ENCODE assay signal across 33 cellular contexts in genomic region chr14:39441805-39442204, GRCh38.
"Had no signal": no experiment of that assay in that cellular context is flagged by ENCODE, and none has a peak within 500 bp of the region (broad histone marks: within the 10 kb centered on the region; RNA-seq: fewer than 3 reads in every experiment).

No MANE protein-coding gene starts in this region.

- H3K27ac ChIP-seq: adrenal gland, body of pancreas, brain microvascular endothelial cell, breast epithelium, VCaP had no signal

- ATAC-seq: activated CD8-positive, alpha-beta T cell treated with anti-CD3 and anti-CD28 coated beads for 36 hours; activated naive CD4-positive, alpha-beta T cell treated with anti-CD3 and anti-CD28 coated beads, Interleukin-2, amount 50 U/mL, for 72 hours; activated T-cell treated with anti-CD3 and anti-CD28 coated beads, Interleukin-2, amount 50 U/mL, for 4 hours; activated T-cell treated with anti-CD3 and anti-CD28 coated beads, Interleukin-2, amount 50 U/mL, for 72 hours; activated T-helper 17 cell treated with anti-CD3 and anti-CD28 coated beads, Interleukin-2, amount 50 U/mL, for 72 hours; body of pancreas had no signal

- H3K4me3 ChIP-seq: adrenal gland, body of pancreas had no signal

- FAIRE-seq: astrocyte, TTC549 had no signal

- H3K9me3 ChIP-seq: adrenal gland, body of pancreas, breast epithelium had no signal

- H3K27me3 ChIP-seq: adrenal gland, body of pancreas, brain microvascular endothelial cell, breast epithelium had no signal

- H3K36me3 ChIP-seq: adrenal gland, brain microvascular endothelial cell, breast epithelium had no signal

- H3K4me1 ChIP-seq: adrenal gland, body of pancreas, breast epithelium had no signal

- DNase-seq: activated B cell treated with CpG ODN at 0.5 μM for 24 hours; activated CD4-positive, alpha-beta memory T cell treated with anti-CD3 and anti-CD28 coated beads for 36 hours; activated CD4-positive, alpha-beta T cell treated with anti-CD3 and anti-CD28 coated beads for 4 hours; activated CD4-positive, alpha-beta T cell treated with anti-CD3 and anti-CD28 coated beads, Interleukin-2, amount 10 ng/mL, durations not matched to agents 24 days and 14 days; activated CD4-positive, alpha-beta T cell treated with anti-CD3 and anti-CD28 coated beads, Interleukin-2, amount 50 U/mL, for 1 hour; activated CD4-positive, alpha-beta T cell treated with anti-CD3 and anti-CD28 coated beads, Interleukin-2, amount 50 U/mL, for 4 hours; activated CD4-positive, CD25-positive, alpha-beta regulatory T cell treated with anti-CD3 and anti-CD28 coated beads, Interleukin-2, amount 50 U/mL, for 72 hours; activated CD8-positive, alpha-beta memory T cell treated with anti-CD3 and anti-CD28 coated beads, Interleukin-2, amount 50 U/mL, for 4 hours; activated CD8-positive, alpha-beta T cell treated with anti-CD3 and anti-CD28 coated beads for 36 hours; activated effector memory CD4-positive, alpha-beta T cell treated with anti-CD3 and anti-CD28 coated beads, Interleukin-2, amount 50 U/mL, for 16 hours; activated gamma-delta T cell treated with Interleukin-2 at 50 U/mL for 16 hours; activated naive CD4-positive, alpha-beta T cell; activated naive CD4-positive, alpha-beta T cell treated with anti-CD3 and anti-CD28 coated beads for 36 hours; activated naive CD4-positive, alpha-beta T cell treated with anti-CD3 and anti-CD28 coated beads, Interleukin-2, amount 50 U/mL, for 16 hours; activated naive CD8-positive, alpha-beta T cell treated with anti-CD3 and anti-CD28 coated beads for 36 hours; activated T-cell treated with anti-CD3 and anti-CD28 coated beads for 4 hours; activated T-cell treated with anti-CD3 and anti-CD28 coated beads, Interleukin-2, amount 50 U/mL, for 1 hour; activated T-cell treated with anti-CD3 and anti-CD28 coated beads, Interleukin-2, amount 50 U/mL, for 4 hours; activated T-cell treated with anti-CD3 and anti-CD28 coated beads, Interleukin-2, amount 50 U/mL, for 72 hours; adrenal gland; amniotic stem cell; body of pancreas; brain microvascular endothelial cell; central memory CD4-positive, alpha-beta T cell; T-helper 1 cell; T-helper 2 cell; T-helper 9 cell had no signal
